27 cellular contexts compared by ENCODE assay signal in the genomic region with DNA sequence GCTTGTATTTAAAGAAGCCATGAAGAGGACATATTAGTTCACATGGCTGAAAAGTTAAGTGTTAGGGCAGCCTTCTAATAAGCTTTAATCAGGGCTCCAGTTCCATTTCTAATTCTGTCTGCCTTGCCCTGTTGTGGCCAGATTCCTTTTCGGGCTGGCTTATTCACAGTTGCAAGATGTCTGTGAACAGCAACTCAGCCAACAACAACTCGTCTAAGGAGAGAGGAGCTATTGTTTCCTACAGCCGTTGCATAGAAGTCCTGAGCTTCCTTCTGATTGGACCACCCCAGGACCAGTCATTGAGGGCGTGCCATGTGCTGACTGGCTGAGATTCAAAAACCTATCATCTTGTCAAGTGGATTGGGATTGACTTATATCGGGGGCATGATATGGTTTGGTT.
"Had no signal": no experiment of that assay in that cellular context is flagged by ENCODE, and none has a peak within 500 bp of the region (broad histone marks: within the 10 kb centered on the region; RNA-seq: fewer than 3 reads in every experiment).

No MANE protein-coding gene starts in this region.

- H3K27me3 ChIP-seq: gastroesophageal sphincter, neutrophil, spleen, transverse colon had no signal

- H3K27me3 Mint-ChIP-seq: activated CD4-positive, alpha-beta memory T cell treated with anti-CD3 and anti-CD28 coated beads, Interleukin-2, amount 10 ng/mL, durations not matched to agents 7 days and 5 days; activated naive CD4-positive, alpha-beta T cell treated with anti-CD3 and anti-CD28 coated beads, Interleukin-2, amount 50 U/mL, for 24 hours; progenitor cell of endocrine pancreas had no signal

- H3K36me3 ChIP-seq: neutrophil, transverse colon, WERI-Rb-1 had no signal

- H3K4me1 ChIP-seq: gastroesophageal sphincter, lower lobe of right lung, spleen, transverse colon had no signal

- H3K9ac ChIP-seq: SK-N-SH had no signal

- ATAC-seq: activated CD4-positive, CD25-positive, alpha-beta regulatory T cell treated with anti-CD3 and anti-CD28 coated beads, Interleukin-2, amount 50 U/mL, for 24 hours; activated naive CD8-positive, alpha-beta T cell treated with anti-CD3 and anti-CD28 coated beads, Interleukin-2, amount 50 U/mL, for 24 hours; activated T-cell treated with anti-CD3 and anti-CD28 coated beads, Interleukin-2, amount 50 U/mL, for 4 hours; gastroesophageal sphincter; lower lobe of right lung had no signal

- H3K9me3 Mint-ChIP-seq: activated CD4-positive, alpha-beta memory T cell treated with anti-CD3 and anti-CD28 coated beads, Interleukin-2, amount 10 ng/mL, durations not matched to agents 7 days and 5 days; activated naive CD4-positive, alpha-beta T cell treated with anti-CD3 and anti-CD28 coated beads, Interleukin-2, amount 50 U/mL, for 24 hours; activated naive CD8-positive, alpha-beta T cell treated with anti-CD3 and anti-CD28 coated beads, Interleukin-2, amount 50 U/mL, for 24 hours; activated T-cell treated with anti-CD3 and anti-CD28 coated beads, Interleukin-2, amount 50 U/mL, for 4 hours; immature natural killer cell had no signal

- H3K9me3 ChIP-seq: gastroesophageal sphincter, lower lobe of right lung, neutrophil, SK-N-SH, spleen, transverse colon had no signal

- H3K4me3 ChIP-seq: gastroesophageal sphincter, lower lobe of right lung, spleen, transverse colon had no signal

- H3K4me1 Mint-ChIP-seq: activated CD4-positive, alpha-beta memory T cell treated with anti-CD3 and anti-CD28 coated beads, Interleukin-2, amount 10 ng/mL, durations not matched to agents 7 days and 5 days; activated naive CD4-positive, alpha-beta T cell treated with anti-CD3 and anti-CD28 coated beads, Interleukin-2, amount 50 U/mL, for 24 hours; activated naive CD8-positive, alpha-beta T cell treated with anti-CD3 and anti-CD28 coated beads, Interleukin-2, amount 50 U/mL, for 24 hours; immature natural killer cell; nephron had no signal

- H3K27ac Mint-ChIP-seq: activated CD4-positive, alpha-beta memory T cell treated with anti-CD3 and anti-CD28 coated beads, Interleukin-2, amount 10 ng/mL, durations not matched to agents 7 days and 5 days; activated naive CD4-positive, alpha-beta T cell treated with anti-CD3 and anti-CD28 coated beads, Interleukin-2, amount 50 U/mL, for 24 hours; activated naive CD8-positive, alpha-beta T cell treated with anti-CD3 and anti-CD28 coated beads, Interleukin-2, amount 50 U/mL, for 24 hours; activated T-helper 2 cell treated with anti-CD3 and anti-CD28 coated beads, Interferon-gamma antibody, Interleukin-2, Interleukin-4, amounts not matched to agents 10 μg/mL and 5 μg/mL and 100 μg/mL, durations not matched to agents 14 hours and 24 hours and 36 hours; immature natural killer cell; nephron; progenitor cell of endocrine pancreas; T-helper 1 cell treated with Interleukin-12 subunit alpha and Interleukin-12 subunit beta and Interleukin-4 antibody, amounts not matched to agents 30 μg/mL and 1 μg/mL, for 36 hours had no signal

- H3K27ac ChIP-seq: gastroesophageal sphincter, lower lobe of right lung, neutrophil, spleen, transverse colon, WERI-Rb-1 had no signal

- DNase-seq: activated CD4-positive, alpha-beta memory T cell treated with anti-CD3 and anti-CD28 coated beads, Interleukin-2, amount 10 ng/mL, durations not matched to agents 7 days and 5 days; activated CD4-positive, alpha-beta T cell treated with anti-CD3 and anti-CD28 coated beads for 48 hours; activated naive CD8-positive, alpha-beta T cell treated with anti-CD3 and anti-CD28 coated beads, Interleukin-2, amount 50 U/mL, for 24 hours; activated T-cell treated with anti-CD3 and anti-CD28 coated beads, Interleukin-2, amount 50 U/mL, for 4 hours; effector memory CD4-positive, alpha-beta T cell; erythroblast; hypothalamus; immature natural killer cell; kidney; lower lobe of right lung; mesenchymal stem cell; retina; SK-N-SH; spleen; stimulated activated naive CD4-positive, alpha-beta T cell; SW 1271; T-helper 9 cell; transverse colon; WERI-Rb-1 had no signal

- H3K36me3 Mint-ChIP-seq: activated naive CD4-positive, alpha-beta T cell treated with anti-CD3 and anti-CD28 coated beads, Interleukin-2, amount 50 U/mL, for 24 hours had no signal

- H3K4me3 Mint-ChIP-seq: activated CD4-positive, alpha-beta memory T cell treated with anti-CD3 and anti-CD28 coated beads, Interleukin-2, amount 10 ng/mL, durations not matched to agents 7 days and 5 days; activated naive CD4-positive, alpha-beta T cell treated with anti-CD3 and anti-CD28 coated beads, Interleukin-2, amount 50 U/mL, for 24 hours; activated naive CD8-positive, alpha-beta T cell treated with anti-CD3 and anti-CD28 coated beads, Interleukin-2, amount 50 U/mL, for 24 hours; activated T-cell treated with anti-CD3 and anti-CD28 coated beads, Interleukin-2, amount 50 U/mL, for 4 hours; immature natural killer cell; nephron; T-helper 1 cell treated with Interleukin-12 subunit alpha and Interleukin-12 subunit beta and Interleukin-4 antibody, amounts not matched to agents 30 μg/mL and 1 μg/mL, for 36 hours had no signal
